Comparison of ENCODE assay signal across 15 cellular contexts in the genomic region with DNA sequence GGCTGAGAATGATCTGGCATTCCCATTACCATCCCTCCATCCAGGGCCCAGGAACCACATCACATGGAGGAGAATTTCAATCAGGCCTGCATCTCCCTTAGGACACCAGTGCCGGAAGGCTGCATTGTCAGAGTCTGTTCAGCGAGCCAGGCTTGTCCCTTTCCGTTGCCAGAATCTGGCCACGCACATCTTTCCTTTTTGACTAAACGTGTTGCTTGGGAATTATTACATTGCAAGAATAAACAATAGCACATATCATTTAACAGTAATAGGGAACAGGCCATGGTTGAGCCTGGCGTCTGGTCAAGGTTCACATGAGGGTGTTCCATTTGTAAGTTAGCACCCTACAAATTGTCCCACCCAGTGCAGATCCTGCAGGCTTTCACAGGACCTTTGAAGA. TPM values are rescaled to one million over a fixed set of nuclear protein-coding genes. Genes with fewer than 3 reads are reported as not detected.
"Had no signal": no experiment of that assay in that cellular context is flagged by ENCODE, and none has a peak within 500 bp of the region (broad histone marks: within the 10 kb centered on the region; RNA-seq: fewer than 3 reads in every experiment).

No MANE protein-coding gene starts in this region.

- H3K36me3 ChIP-seq: adrenal gland, neutrophil, uterus had no signal

- H3K36me3 Mint-ChIP-seq: mesothelial cell of epicardium had no signal

- H3K4me1 ChIP-seq: adrenal gland, uterus had no signal

- H3K27ac Mint-ChIP-seq: activated naive CD4-positive, alpha-beta T cell treated with anti-CD3 and anti-CD28 coated beads for 36 hours; activated T-helper 1 cell treated with anti-CD3 and anti-CD28 coated beads, Interleukin-12 subunit alpha, Interleukin-12 subunit beta, Interleukin-2, Interleukin-4 antibody, amounts not matched to agents 30 ng/mL and 10 ng/mL and 1 ng/mL, durations not matched to agents 14 hours and 24 hours and 36 hours; endodermal cell; mesothelial cell of epicardium; progenitor cell of endocrine pancreas; stimulated activated naive CD8-positive, alpha-beta T cell treated with anti-CD3 and anti-CD28 coated beads, Interleukin-15, amount 100 ng/mL, for 72 hours had no signal

- H3K27ac ChIP-seq: adrenal gland, neutrophil, SK-N-MC, uterus had no signal

- H3K4me1 Mint-ChIP-seq: stimulated activated naive CD8-positive, alpha-beta T cell treated with anti-CD3 and anti-CD28 coated beads, Interleukin-15, amount 100 ng/mL, for 72 hours had no signal

- H3K27me3 Mint-ChIP-seq: progenitor cell of endocrine pancreas; stimulated activated naive CD8-positive, alpha-beta T cell treated with anti-CD3 and anti-CD28 coated beads, Interleukin-15, amount 100 ng/mL, for 72 hours had no signal

- H3K9me3 ChIP-seq: adrenal gland, neutrophil, uterus had no signal

- H3K4me3 ChIP-seq: adrenal gland, SK-N-MC, uterus had no signal

- ATAC-seq: stimulated activated naive CD8-positive, alpha-beta T cell treated with anti-CD3 and anti-CD28 coated beads, Interleukin-15, amount 100 ng/mL, for 72 hours had no signal

- H3K4me3 Mint-ChIP-seq: activated naive CD4-positive, alpha-beta T cell treated with anti-CD3 and anti-CD28 coated beads for 36 hours; activated T-helper 1 cell treated with anti-CD3 and anti-CD28 coated beads, Interleukin-12 subunit alpha, Interleukin-12 subunit beta, Interleukin-2, Interleukin-4 antibody, amounts not matched to agents 30 ng/mL and 10 ng/mL and 1 ng/mL, durations not matched to agents 14 hours and 24 hours and 36 hours; endodermal cell; mesothelial cell of epicardium; stimulated activated naive CD8-positive, alpha-beta T cell treated with anti-CD3 and anti-CD28 coated beads, Interleukin-15, amount 100 ng/mL, for 72 hours had no signal

- H3K27me3 ChIP-seq: adrenal gland, uterus had no signal

- DNase-seq: activated CD4-positive, alpha-beta T cell treated with anti-CD3 and anti-CD28 coated beads for 48 hours; activated naive CD4-positive, alpha-beta T cell treated with anti-CD3 and anti-CD28 coated beads for 36 hours; adrenal gland; cerebellar nuclear complex; erythroblast; stimulated activated CD4-positive, alpha-beta T cell treated with anti-CD3 and anti-CD28 coated beads, Interleukin-4, amount 100 ng/mL, for 24 hours; stimulated activated naive CD8-positive, alpha-beta T cell treated with anti-CD3 and anti-CD28 coated beads, Interleukin-15, amount 100 ng/mL, for 72 hours; uterus had no signal

- H3K9me3 Mint-ChIP-seq: activated naive CD4-positive, alpha-beta T cell treated with anti-CD3 and anti-CD28 coated beads for 36 hours; activated T-helper 1 cell treated with anti-CD3 and anti-CD28 coated beads, Interleukin-12 subunit alpha, Interleukin-12 subunit beta, Interleukin-2, Interleukin-4 antibody, amounts not matched to agents 30 ng/mL and 10 ng/mL and 1 ng/mL, durations not matched to agents 14 hours and 24 hours and 36 hours; endodermal cell; mesothelial cell of epicardium; stimulated activated naive CD8-positive, alpha-beta T cell treated with anti-CD3 and anti-CD28 coated beads, Interleukin-15, amount 100 ng/mL, for 72 hours had no signal

RNA-seq across cellular contexts. Expression of a gene that starts 42.8 kb away (rescaled TPM):
- polyA plus RNA-seq: keratinocyte had no signal
